6 cellular contexts compared by ENCODE assay signal in the genomic region with DNA sequence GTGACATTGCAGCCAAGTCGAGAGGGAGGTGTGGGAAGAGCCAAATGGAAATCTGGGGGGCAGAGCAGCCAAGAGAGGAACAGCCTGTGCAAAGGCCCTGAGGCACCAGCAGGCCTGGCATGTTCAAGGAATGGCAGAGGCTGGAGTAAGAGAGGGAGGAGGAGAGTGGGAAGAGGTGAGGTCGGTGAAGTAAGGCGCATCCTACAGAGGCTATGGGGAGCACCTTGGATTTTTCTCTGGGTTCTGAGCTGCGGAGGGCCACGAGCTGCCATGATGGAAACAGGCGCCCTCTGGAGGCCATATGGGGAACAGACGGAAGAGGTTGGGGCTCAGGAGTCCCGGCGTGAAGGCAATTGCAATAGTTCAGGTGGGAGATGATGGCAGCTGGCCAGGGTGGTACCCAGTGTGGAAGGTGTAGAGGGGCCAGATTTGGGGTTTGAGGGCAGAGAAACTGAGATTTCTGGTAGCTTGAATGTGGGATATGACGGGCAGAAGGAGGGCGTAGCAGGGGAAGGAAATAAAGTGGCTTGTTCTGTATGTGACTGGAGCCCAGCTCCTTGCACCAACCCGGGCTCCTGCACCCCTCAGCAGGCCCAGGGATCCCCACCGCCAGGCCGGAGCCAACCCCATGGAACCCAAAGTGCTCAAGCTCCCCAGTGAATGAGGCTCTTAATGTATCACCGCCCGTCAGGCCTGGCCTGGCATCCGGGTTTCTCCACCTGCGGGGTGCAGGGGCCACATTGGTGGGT. TPM values are rescaled to one million over a fixed set of nuclear protein-coding genes. Genes with fewer than 3 reads are reported as not detected.
DNase-seq lines count a peak whose midpoint lies in the region; ATAC-seq and TF ChIP-seq lines count a peak whose summit lies in the region.

No MANE protein-coding gene starts in this region.

- no peak overlapping the region for H3K4me3 Mint-ChIP-seq in activated CD4-positive, alpha-beta T cell treated with anti-CD3 and anti-CD28 coated beads, Interleukin-2, amount 10 ng/mL, durations not matched to agents 7 days and 5 days

- H3K27me3 Mint-ChIP-seq in activated CD4-positive, alpha-beta T cell treated with anti-CD3 and anti-CD28 coated beads, Interleukin-2, amount 10 ng/mL, durations not matched to agents 7 days and 5 days, result no peaks in the 10 kb centered on the region

- TF ChIP-seq CTCF in upper lobe of right lung (IDR thresholded peaks at IDR 0.05), result peak; percentile 78

- H3K36me3 ChIP-seq in upper lobe of right lung, result no peaks in the 10 kb centered on the region

- H3K4me1 Mint-ChIP-seq in activated CD4-positive, alpha-beta T cell treated with anti-CD3 and anti-CD28 coated beads, Interleukin-2, amount 10 ng/mL, durations not matched to agents 7 days and 5 days, result peaks cover 2% of the 10 kb centered on the region

- peak; percentile 54 to 55 for ATAC-seq in left cardiac atrium
- peak; percentile 90 for ATAC-seq in upper lobe of right lung
- no peak for ATAC-seq in HG03571 (IDR thresholded peaks at IDR 0.05; ENCODE audit: unreplicated experiment)

- DNase-seq in NCI-H510A treated with DMSO at 0.1 percent for 48 hours (lab: John Stamatoyannopoulos, UW) (peak; percentile 52), NCI-H510A (lab: John Stamatoyannopoulos, UW) (no peak), left cardiac atrium (peak; percentile 35), upper lobe of right lung (no peak)
- peak; percentile 68 for DNase-seq in activated CD4-positive, alpha-beta T cell treated with anti-CD3 and anti-CD28 coated beads, Interleukin-2, amount 10 ng/mL, durations not matched to agents 7 days and 5 days

- no peaks in the 10 kb centered on the region for H3K27me3 ChIP-seq in upper lobe of right lung

- no peaks in the 10 kb centered on the region for H3K4me1 ChIP-seq in upper lobe of right lung

- CTCF ChIA-PET in activated CD4-positive, alpha-beta T cell treated with anti-CD3 and anti-CD28 coated beads, Interleukin-2, amount 10 ng/mL, durations not matched to agents 7 days and 5 days (lab: Charles Lee), result interaction anchor here (0.5 to 3.0 kb wide), 20 partner anchors 9 to 978 kb away, joined by 3 to 13 read pairs (median 4); partner anchors contain the start of genes DACT3 and SLC1A5

- POLR2A ChIA-PET in activated CD4-positive, alpha-beta T cell treated with anti-CD3 and anti-CD28 coated beads, Interleukin-2, amount 10 ng/mL, durations not matched to agents 7 days and 5 days (lab: Charles Lee), result interaction anchor here (0.5 kb wide), 1 partner anchor 11 kb away, joined by 4 read pairs; no protein-coding TSS in a partner anchor

- intact Hi-C loops in left cardiac atrium (cut with DNase I) (no loop called here), upper lobe of right lung (cut with DNase I) (no loop called here)

- H3K27ac Mint-ChIP-seq in activated CD4-positive, alpha-beta T cell treated with anti-CD3 and anti-CD28 coated beads, Interleukin-2, amount 10 ng/mL, durations not matched to agents 7 days and 5 days, result no peak overlapping the region

- H3K4me3 ChIP-seq in upper lobe of right lung, result no peak overlapping the region

- H3K9me3 Mint-ChIP-seq in activated CD4-positive, alpha-beta T cell treated with anti-CD3 and anti-CD28 coated beads, Interleukin-2, amount 10 ng/mL, durations not matched to agents 7 days and 5 days, result no peaks in the 10 kb centered on the region

- no peaks in the 10 kb centered on the region for H3K9me3 ChIP-seq in upper lobe of right lung

- no peak overlapping the region for H3K27ac ChIP-seq in upper lobe of right lung

- H3K36me3 Mint-ChIP-seq in activated CD4-positive, alpha-beta T cell treated with anti-CD3 and anti-CD28 coated beads, Interleukin-2, amount 10 ng/mL, durations not matched to agents 7 days and 5 days (ENCODE audit: low read depth), result no peaks in the 10 kb centered on the region

RNA-seq across cellular contexts. Expression of gene STRN4, which starts 20.5 kb away (rescaled TPM):
- 10 to 100 TPM; 77.9 to 86.4 TPM for total RNA-seq in activated CD4-positive, alpha-beta T cell treated with anti-CD3 and anti-CD28 coated beads, Interleukin-2, amount 10 ng/mL, durations not matched to agents 7 days and 5 days
- total RNA-seq in left cardiac atrium (10 to 100 TPM; 37.2 to 61.9 TPM), upper lobe of right lung (68.5 TPM)

RNA-seq across cellular contexts. Expression of gene FKRP, which starts 20.9 kb away (rescaled TPM):
- 10 to 100 TPM; 16.9 to 20.5 TPM for total RNA-seq in activated CD4-positive, alpha-beta T cell treated with anti-CD3 and anti-CD28 coated beads, Interleukin-2, amount 10 ng/mL, durations not matched to agents 7 days and 5 days
- 10 to 100 TPM; 12.4 to 17.3 TPM for total RNA-seq in left cardiac atrium
- total RNA-seq in upper lobe of right lung, result 14.2 TPM

RNA-seq across cellular contexts. Expression of gene SLC1A5, which starts 21.7 kb away (rescaled TPM):
- total RNA-seq in activated CD4-positive, alpha-beta T cell treated with anti-CD3 and anti-CD28 coated beads, Interleukin-2, amount 10 ng/mL, durations not matched to agents 7 days and 5 days, result 100 to 1,000 TPM; 104 to 108 TPM
- total RNA-seq in left cardiac atrium (10 to 100 TPM; 34.3 to 40.8 TPM), upper lobe of right lung (133 TPM)

RNA-seq across cellular contexts. Expression of gene PRKD2, which starts 49.8 kb away (rescaled TPM):
- 100 to 1,000 TPM; 175 to 178 TPM for total RNA-seq in activated CD4-positive, alpha-beta T cell treated with anti-CD3 and anti-CD28 coated beads, Interleukin-2, amount 10 ng/mL, durations not matched to agents 7 days and 5 days
- 10 to 100 TPM; 14.9 to 18.0 TPM for total RNA-seq in left cardiac atrium
- total RNA-seq in upper lobe of right lung, result 58.9 TPM

Comparison
In these comparisons a context has a peak if more than half of its experiments do, and no peak if none do; other contexts are left out.
1. DNase-seq: peak in NCI-H510A treated with DMSO at 0.1 percent for 48 hours (single experiment), activated CD4-positive, alpha-beta T cell treated with anti-CD3 and anti-CD28 coated beads, Interleukin-2, amount 10 ng/mL, durations not matched to agents 7 days and 5 days (single experiment) and left cardiac atrium (single experiment); none in NCI-H510A (single experiment) and upper lobe of right lung (single experiment).